ENCODE assay signal across 10 cellular contexts in the genomic region with DNA sequence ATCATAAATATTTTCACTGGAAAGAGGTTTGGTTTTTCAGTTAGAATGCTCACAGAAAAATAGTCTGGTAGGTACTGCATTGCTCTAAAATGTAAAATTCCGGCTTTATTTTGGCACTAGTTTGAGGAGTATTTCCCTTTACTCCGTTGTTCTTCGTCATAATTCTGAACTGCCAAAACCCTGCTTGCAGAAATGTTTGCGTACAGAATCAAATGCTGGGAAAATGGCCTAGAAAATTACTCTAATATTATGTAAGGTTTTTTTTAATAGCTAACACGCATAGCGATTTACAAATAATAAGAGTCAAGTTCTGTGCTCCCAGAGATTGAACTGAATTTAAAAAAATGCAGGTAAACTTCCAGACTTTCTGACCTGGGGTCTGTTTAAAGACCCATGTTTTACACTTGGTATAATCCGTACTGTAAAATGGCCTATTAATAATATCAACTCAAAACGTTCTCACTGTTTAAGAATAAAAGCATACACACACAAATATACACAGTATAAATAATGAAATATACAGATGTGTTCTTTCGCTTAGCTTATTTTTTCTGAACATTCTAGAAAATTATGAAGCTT. TPM values are rescaled to one million over a fixed set of nuclear protein-coding genes. Genes with fewer than 3 reads are reported as not detected.
DNase-seq lines count a peak whose midpoint lies in the region; ATAC-seq, FAIRE-seq and TF ChIP-seq lines count a peak whose summit lies in the region.
"Had no signal": no experiment of that assay in that cellular context is flagged by ENCODE, and none has a peak within 500 bp of the region (broad histone marks: within the 10 kb centered on the region; RNA-seq: fewer than 3 reads in every experiment).

No MANE protein-coding gene starts in this region.

- peak overlapping the region; percentile 100 for H2AFZ ChIP-seq in smooth muscle cell (ENCODE audit: low read depth)

- TF ChIP-seq CTCF in WTC11 (IDR thresholded peaks at IDR 0.05) = no peak
- TF ChIP-seq CTCF in foreskin keratinocyte (conservative IDR thresholded peaks at IDR 0.05) = no peak
- TF ChIP-seq CTCF in smooth muscle cell (IDR thresholded peaks at IDR 0.05; ENCODE audit: borderline replicate concordance, insufficient read depth, poor library complexity, severe bottlenecking) = no peak

- CTCF ChIA-PET in WTC11 (lab: Charles Lee) = interaction anchor here (1.1 to 1.5 kb wide), 2 partner anchors 23 to 47 kb away, joined by 3 read pairs; no protein-coding TSS in a partner anchor

- ATAC-seq in WTC11 (no peak), foreskin keratinocyte (no peak), GM21576 (IDR thresholded peaks at IDR 0.05; ENCODE audit: unreplicated experiment) (no peak)

- peak overlapping the region; percentile 91 for H3K4me2 ChIP-seq in smooth muscle cell

- peak overlapping the region; percentile 80 for H3K9ac ChIP-seq in smooth muscle cell (ENCODE audit: low read depth)

- no peaks in the 10 kb centered on the region for H3K36me3 ChIP-seq in smooth muscle cell (ENCODE audit: low read depth)

- POLR2A ChIA-PET in WTC11 (lab: Charles Lee) = no interaction called here

- no peaks in the 10 kb centered on the region for H3K4me1 ChIP-seq in foreskin keratinocyte
- H3K4me1 ChIP-seq in smooth muscle cell (ENCODE audit: low read depth) = no peaks in the 10 kb centered on the region

- H3K27me3 Mint-ChIP-seq in WTC11 (ENCODE audit: low read depth) = peaks cover 81% of the 10 kb centered on the region

- FAIRE-seq in HTR-8/SVneo (lab: Jason Lieb, UNC) = no peak

- H3F3A ChIP-seq in smooth muscle cell (ENCODE audit: low read depth) = no peaks in the 10 kb centered on the region

- no peaks in the 10 kb centered on the region for H3K79me2 ChIP-seq in smooth muscle cell (ENCODE audit: low read depth)

- WGBS in smooth muscle cell (ENCODE audit: low lambda C conversion rate) = 81% methylated on average over 9 of the region's 9 CpGs

- no peaks in the 10 kb centered on the region for H3K36me3 Mint-ChIP-seq in WTC11

- H4K20me1 ChIP-seq in smooth muscle cell (ENCODE audit: low read depth) = no peaks in the 10 kb centered on the region

- no peaks in the 10 kb centered on the region for H3K9me3 ChIP-seq in smooth muscle cell (replicated peaks; ENCODE audit: low read depth)

- H3K27me3 ChIP-seq in foreskin keratinocyte (no peaks in the 10 kb centered on the region), smooth muscle cell (ENCODE audit: low read depth) (peaks cover 35% of the 10 kb centered on the region)

- H3K4me1 Mint-ChIP-seq in WTC11 = peaks cover 5% of the 10 kb centered on the region

- H3K27ac ChIP-seq in foreskin keratinocyte (peak overlapping the region; percentile 19), smooth muscle cell (ENCODE audit: low read depth) (no peak overlapping the region)

- DNase-seq in DMS53 (lab: John Stamatoyannopoulos, UW) (peak; percentile 22), DMS53 treated with DMSO at 0.1 percent for 48 hours (lab: John Stamatoyannopoulos, UW; ENCODE audit: unreplicated experiment) (no peak), WTC11 (ENCODE audit: low spot score) (no peak), foreskin keratinocyte (no peak), smooth muscle cell (lab: John Stamatoyannopoulos, UW; ENCODE audit: unreplicated experiment) (no peak), HTR-8/SVneo (ENCODE audit: insufficient read length, low spot score) (no peak)
- DNase-seq in activated effector memory CD4-positive, alpha-beta T cell treated with anti-CD3 and anti-CD28 coated beads, Interleukin-2, amount 50 U/mL, for 16 hours = no peak
- DNase-seq: NCI-H146; stimulated activated CD4-positive, alpha-beta T cell treated with anti-CD3 and anti-CD28 coated beads, Interleukin-4, amount 100 ng/mL, for 1 hour had no signal

- no peak overlapping the region for H3K27ac Mint-ChIP-seq in WTC11

- peak overlapping the region; percentile 88 for H3K4me3 ChIP-seq in smooth muscle cell

- peak overlapping the region; percentile 70 for H3K4me3 Mint-ChIP-seq in WTC11

- no peaks in the 10 kb centered on the region for H3K9me3 Mint-ChIP-seq in WTC11

TF ChIP-seq in WTC11, 78 proteins besides CTCF, POLR2A, EP300 and RAD21:
- TF ChIP-seq FOXK1 (CRISPR knock-in tag; IDR thresholded peaks at IDR 0.05) (no peak), GRHL2 (CRISPR knock-in tag; IDR thresholded peaks at IDR 0.05; ENCODE audit: insufficient replicate concordance, severe bottlenecking) (no peak)

RNA-seq across cellular contexts. Expression of gene ANLN, which starts 23.6 kb away (rescaled TPM):
- total RNA-seq in WTC11 (2021) (72.8 to 81.1 TPM (median 73.3 TPM) in 3 replicates), foreskin keratinocyte (166 and 168 TPM in 2 replicates), smooth muscle cell (22.5 and 28.7 TPM in 2 replicates)
- polyA plus RNA-seq in foreskin keratinocyte (54.4 and 68.6 TPM in 2 replicates), smooth muscle cell (8.5 and 9.0 TPM in 2 replicates)
